9 cellular contexts compared by ENCODE assay signal in genomic region chr12:67067453-67068203, GRCh38.
DNase-seq lines count a peak whose midpoint lies in the region; ATAC-seq and TF ChIP-seq lines count a peak whose summit lies in the region.
"Had no signal": no experiment of that assay in that cellular context is flagged by ENCODE, and none has a peak within 500 bp of the region (broad histone marks: within the 10 kb centered on the region; RNA-seq: fewer than 3 reads in every experiment).

No MANE protein-coding gene starts in this region.

- no peak overlapping the region for H3K27ac ChIP-seq in left ventricle myocardium inferior (replicated peaks)

- no peaks in the 10 kb centered on the region for H3K9me3 Mint-ChIP-seq in activated T-helper 2 cell treated with anti-CD3 and anti-CD28 coated beads, Interferon-gamma antibody, Interleukin-2, Interleukin-4, amounts not matched to agents 10 μg/mL and 5 μg/mL and 100 μg/mL, durations not matched to agents 14 hours and 24 hours and 36 hours
- no peaks in the 10 kb centered on the region for H3K9me3 Mint-ChIP-seq in type B pancreatic cell

- H3K27ac Mint-ChIP-seq in activated T-helper 2 cell treated with anti-CD3 and anti-CD28 coated beads, Interferon-gamma antibody, Interleukin-2, Interleukin-4, amounts not matched to agents 10 μg/mL and 5 μg/mL and 100 μg/mL, durations not matched to agents 14 hours and 24 hours and 36 hours = no peak overlapping the region
- H3K27ac Mint-ChIP-seq in type B pancreatic cell = peak overlapping the region; percentile 39

- intact Hi-C loops in left ventricle myocardium inferior (cut with micrococcal nuclease) (no loop called here), Right ventricle myocardium inferior (cut with DNase I) (no loop called here)
- intact Hi-C loops in activated T-helper 2 cell treated with anti-CD3 and anti-CD28 coated beads, Interferon-gamma antibody, Interleukin-2, Interleukin-4, amounts not matched to agents 10 μg/mL and 5 μg/mL and 100 μg/mL, durations not matched to agents 14 hours and 24 hours and 36 hours (cut with micrococcal nuclease) = no loop called here

- DNase-seq in left ventricle myocardium inferior = no peak
- DNase-seq in Right ventricle myocardium inferior (ENCODE audit: missing footprints) = no peak
- no peak for DNase-seq in activated T-helper 2 cell treated with anti-CD3 and anti-CD28 coated beads, Interferon-gamma antibody, Interleukin-2, Interleukin-4, amounts not matched to agents 10 μg/mL and 5 μg/mL and 100 μg/mL, durations not matched to agents 14 hours and 24 hours and 36 hours (ENCODE audit: low spot score)
- peak; percentile 18 for DNase-seq in left kidney (ENCODE audit: low read depth, low spot score)
- DNase-seq in type B pancreatic cell (ENCODE audit: extremely low spot score, unreplicated experiment) = no peak
- DNase-seq in NCI-H524 treated with DMSO at 0.1 percent for 48 hours (lab: John Stamatoyannopoulos, UW) = no peak
- DNase-seq: left cardiac atrium had no signal

- H3K36me3 ChIP-seq in left ventricle myocardium inferior = no peaks in the 10 kb centered on the region

- peaks cover 18% of the 10 kb centered on the region for H3K4me1 ChIP-seq in left ventricle myocardium inferior

- peak overlapping the region; percentile 62 for H3K4me3 Mint-ChIP-seq in activated T-helper 2 cell treated with anti-CD3 and anti-CD28 coated beads, Interferon-gamma antibody, Interleukin-2, Interleukin-4, amounts not matched to agents 10 μg/mL and 5 μg/mL and 100 μg/mL, durations not matched to agents 14 hours and 24 hours and 36 hours (ENCODE audit: low read depth)
- H3K4me3 Mint-ChIP-seq in type B pancreatic cell = peak overlapping the region; percentile 91

- H3K27me3 ChIP-seq in left ventricle myocardium inferior (ENCODE audit: low read depth) = peaks cover 77% of the 10 kb centered on the region

- H3K4me1 Mint-ChIP-seq in activated T-helper 2 cell treated with anti-CD3 and anti-CD28 coated beads, Interferon-gamma antibody, Interleukin-2, Interleukin-4, amounts not matched to agents 10 μg/mL and 5 μg/mL and 100 μg/mL, durations not matched to agents 14 hours and 24 hours and 36 hours (ENCODE audit: low read depth) = peaks cover 9% of the 10 kb centered on the region
- H3K4me1 Mint-ChIP-seq in type B pancreatic cell (ENCODE audit: unreplicated experiment) = peaks cover 14% of the 10 kb centered on the region

- no peaks in the 10 kb centered on the region for H3K9me3 ChIP-seq in left ventricle myocardium inferior (replicated peaks)

- H3K4me3 ChIP-seq in left ventricle myocardium inferior = peak overlapping the region; percentile 72

- peaks cover 61% of the 10 kb centered on the region for H3K27me3 Mint-ChIP-seq in activated T-helper 2 cell treated with anti-CD3 and anti-CD28 coated beads, Interferon-gamma antibody, Interleukin-2, Interleukin-4, amounts not matched to agents 10 μg/mL and 5 μg/mL and 100 μg/mL, durations not matched to agents 14 hours and 24 hours and 36 hours (ENCODE audit: low read depth)
- H3K27me3 Mint-ChIP-seq in type B pancreatic cell = peaks cover 24% of the 10 kb centered on the region

- TF ChIP-seq CTCF in left ventricle myocardium inferior (IDR thresholded peaks at IDR 0.05; ENCODE audit: borderline replicate concordance) = no peak
- TF ChIP-seq CTCF in type B pancreatic cell (conservative IDR thresholded peaks at IDR 0.05) = no peak

- H3K36me3 Mint-ChIP-seq in activated T-helper 2 cell treated with anti-CD3 and anti-CD28 coated beads, Interferon-gamma antibody, Interleukin-2, Interleukin-4, amounts not matched to agents 10 μg/mL and 5 μg/mL and 100 μg/mL, durations not matched to agents 14 hours and 24 hours and 36 hours (ENCODE audit: low read depth) = no peaks in the 10 kb centered on the region
- no peaks in the 10 kb centered on the region for H3K36me3 Mint-ChIP-seq in type B pancreatic cell

- ATAC-seq in Right ventricle myocardium inferior = no peak
- ATAC-seq in GM21723 (IDR thresholded peaks at IDR 0.05; ENCODE audit: unreplicated experiment) = no peak
- ATAC-seq in HG02852 (IDR thresholded peaks at IDR 0.05; ENCODE audit: unreplicated experiment) = no peak
